ENCODE assay signal across 9 cellular contexts in genomic region chr15:96354731-96355560, GRCh38. TPM values are rescaled to one million over a fixed set of nuclear protein-coding genes. Genes with fewer than 3 reads are reported as not detected.
DNase-seq lines count a peak whose midpoint lies in the region; ATAC-seq and TF ChIP-seq lines count a peak whose summit lies in the region.
"Had no signal": no experiment of that assay in that cellular context is flagged by ENCODE, and none has a peak within 500 bp of the region (broad histone marks: within the 10 kb centered on the region; RNA-seq: fewer than 3 reads in every experiment).

No MANE protein-coding gene starts in this region.

- peaks cover 100% of the 10 kb centered on the region for H3K27me3 ChIP-seq in BLaER1
- H3K27me3 ChIP-seq in neural progenitor cell, result peaks cover 99% of the 10 kb centered on the region

- H3K4me3 Mint-ChIP-seq in neural progenitor cell, result no peak overlapping the region

- DNase-seq in NOMO-1 (lab: John Stamatoyannopoulos, UW; ENCODE audit: unreplicated experiment in 2 of 2), result peak; percentile 76 to 85
- no peak for DNase-seq in epithelial cell of proximal tubule (ENCODE audit: low read depth)
- DNase-seq in neural progenitor cell (ENCODE audit: low spot score), result peak; percentile 31
- no peak for DNase-seq in NCI-H1436 treated with DMSO at 0.1 percent for 48 hours (lab: John Stamatoyannopoulos, UW)
- no peak for DNase-seq in activated effector memory CD4-positive, alpha-beta T cell treated with Interleukin-2 at 50 U/mL for 16 hours
- no peak for DNase-seq in NCI-H2171 treated with DMSO at 0.1 percent for 48 hours (lab: John Stamatoyannopoulos, UW)

- H3K36me3 Mint-ChIP-seq in neural progenitor cell, result peaks cover 2% of the 10 kb centered on the region

- H3K9ac ChIP-seq in BLaER1 (no peak overlapping the region), neural progenitor cell (no peak overlapping the region)

- H3K4me1 Mint-ChIP-seq in neural progenitor cell, result peaks cover 71% of the 10 kb centered on the region

- no peak overlapping the region for H3K27ac Mint-ChIP-seq in neural progenitor cell

- H3K36me3 ChIP-seq in BLaER1 (no peaks in the 10 kb centered on the region), neural progenitor cell (no peaks in the 10 kb centered on the region)

- peaks cover 71% of the 10 kb centered on the region for H3F3A ChIP-seq in neural progenitor cell (ENCODE audit: low read depth)

- H3K27me3 Mint-ChIP-seq in neural progenitor cell (ENCODE audit: insufficient read depth, low read depth), result peaks cover 47% of the 10 kb centered on the region

- H2AFZ ChIP-seq in neural progenitor cell (replicated peaks), result no peak overlapping the region

- H3K4me1 ChIP-seq in BLaER1, result peaks cover 43% of the 10 kb centered on the region
- H3K4me1 ChIP-seq in neural progenitor cell, result peaks cover 90% of the 10 kb centered on the region

- TF ChIP-seq CTCF in epithelial cell of proximal tubule (conservative IDR thresholded peaks at IDR 0.05; ENCODE audit: low read depth, low read length) (peak; percentile 51), neural progenitor cell (IDR thresholded peaks at IDR 0.05) (peak; percentile 20)

- H3K4me3 ChIP-seq in BLaER1 (peak overlapping the region; percentile 57), epithelial cell of proximal tubule (ENCODE audit: low read depth, low read length) (peak overlapping the region; percentile 77), neural progenitor cell (peak overlapping the region; percentile 62)

- H3K79me2 ChIP-seq in neural progenitor cell (ENCODE audit: low read depth), result peaks cover 54% of the 10 kb centered on the region

- H3K9me3 Mint-ChIP-seq in neural progenitor cell, result no peaks in the 10 kb centered on the region

- ATAC-seq in HG02642 (IDR thresholded peaks at IDR 0.05; ENCODE audit: poor library complexity, unreplicated experiment), result no peak

- H3K9me3 ChIP-seq in BLaER1 (no peaks in the 10 kb centered on the region), neural progenitor cell (ENCODE audit: low read depth) (no peaks in the 10 kb centered on the region)

- H3K4me2 ChIP-seq in BLaER1, result peak overlapping the region; percentile 91
- H3K4me2 ChIP-seq in neural progenitor cell, result peak overlapping the region; percentile 98

- H4K20me1 ChIP-seq in BLaER1, result peaks cover 97% of the 10 kb centered on the region
- peaks cover 59% of the 10 kb centered on the region for H4K20me1 ChIP-seq in neural progenitor cell (ENCODE audit: low read depth)

- H3K27ac ChIP-seq in BLaER1 (no peak overlapping the region), neural progenitor cell (no peak overlapping the region)

RNA-seq across cellular contexts. Expression of gene NR2F2, which starts 24.4 kb away (rescaled TPM):
- total RNA-seq in epithelial cell of proximal tubule (17.6 and 17.7 TPM in 2 replicates), neural progenitor cell (ENCODE audit: low replicate concordance) (24.6 and 32.1 TPM in 2 replicates)
- total RNA-seq: mononuclear cell had no signal

Comparison
In these comparisons a context has a peak if more than half of its experiments do, and no peak if none do; other contexts are left out.
1. DNase-seq: peak in NOMO-1 (2 of 2) and neural progenitor cell (single experiment); none in epithelial cell of proximal tubule (single experiment), NCI-H1436 treated with DMSO at 0.1 percent for 48 hours (single experiment), activated effector memory CD4-positive, alpha-beta T cell treated with Interleukin-2 at 50 U/mL for 16 hours (single experiment) and NCI-H2171 treated with DMSO at 0.1 percent for 48 hours (single experiment).
2. Peak in every context shown above with its lines, with median percentiles within 50 percentile points of each other: H3K4me3 ChIP-seq.